Comparison of ENCODE assay signal across 21 cellular contexts in the genomic region with DNA sequence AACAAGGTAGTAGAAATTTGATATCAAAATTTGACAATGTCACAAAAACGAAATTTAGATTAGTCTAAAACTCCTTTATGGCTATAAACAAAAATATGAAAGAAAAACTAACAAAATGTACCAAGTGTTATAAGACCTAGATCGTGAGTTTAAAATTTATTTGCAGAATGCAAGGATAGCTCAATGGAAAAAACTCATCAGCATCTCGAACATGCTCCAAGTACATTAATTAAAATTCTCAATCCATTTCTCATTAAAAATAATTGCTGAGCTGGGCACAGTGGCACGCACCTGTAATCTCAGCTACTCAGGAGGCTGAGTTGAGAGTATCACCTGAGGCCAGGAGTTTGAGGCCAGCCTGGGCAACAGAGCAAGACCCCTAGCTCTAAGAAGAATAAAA.
DNase-seq lines count a peak whose midpoint lies in the region; ATAC-seq, FAIRE-seq and TF ChIP-seq lines count a peak whose summit lies in the region.
"Had no signal": no experiment of that assay in that cellular context is flagged by ENCODE, and none has a peak within 500 bp of the region (broad histone marks: within the 10 kb centered on the region; RNA-seq: fewer than 3 reads in every experiment).

No MANE protein-coding gene starts in this region.

- H3K4me3 ChIP-seq in heart left ventricle: no peak overlapping the region
- H3K4me3 ChIP-seq: A549, BLaER1, HAP-1 had no signal

- peaks cover 0 to 47% (median 20%) of the 10 kb centered on the region in 12 donors for H3K4me1 ChIP-seq in heart left ventricle

- DNase-seq in activated CD4-positive, alpha-beta T cell treated with anti-CD3 and anti-CD28 coated beads, Interleukin-2, amount 10 ng/mL, durations not matched to agents 24 days and 14 days: peak; percentile 21
- no peak for DNase-seq in activated CD4-positive, alpha-beta T cell treated with anti-CD3 and anti-CD28 coated beads for 1 hour
- DNase-seq in T-helper 17 cell: no peak
- no peak for DNase-seq in left colon
- DNase-seq in germinal center (ENCODE audit: low spot score): no peak
- DNase-seq in heart left ventricle: no peak
- DNase-seq: AML-193; CD4-positive, alpha-beta memory T cell; DMS153; DMS79; GDM1; IMR-90; KBM-7 had no signal

- H3K36me3 Mint-ChIP-seq in activated CD4-positive, alpha-beta T cell treated with anti-CD3 and anti-CD28 coated beads, Interleukin-2, amount 10 ng/mL, durations not matched to agents 24 days and 14 days (ENCODE audit: low read depth): peaks cover 30% of the 10 kb centered on the region
- no peaks in the 10 kb centered on the region for H3K36me3 Mint-ChIP-seq in T-helper 17 cell (ENCODE audit: low read depth)

- WGBS in heart left ventricle, 4 donors: 77 to 92% (median 81%) methylated on average over 4 of the region's 4 CpGs

- no peak for TF ChIP-seq CTCF in heart left ventricle (IDR thresholded peaks at IDR 0.05)

- H3K36me3 ChIP-seq in heart left ventricle: no peaks in the 10 kb centered on the region
- H3K36me3 ChIP-seq: BLaER1, HAP-1 had no signal

- H3K27ac ChIP-seq in heart left ventricle: no peak overlapping the region
- H3K27ac ChIP-seq: 22Rv1, A549, HL-60 had no signal

- no peak overlapping the region for H3K27ac Mint-ChIP-seq in activated CD4-positive, alpha-beta T cell treated with anti-CD3 and anti-CD28 coated beads, Interleukin-2, amount 10 ng/mL, durations not matched to agents 24 days and 14 days
- H3K27ac Mint-ChIP-seq in T-helper 17 cell: peak overlapping the region; percentile 85

- intact Hi-C loops in activated CD4-positive, alpha-beta T cell treated with anti-CD3 and anti-CD28 coated beads, Interleukin-2, amount 10 ng/mL, durations not matched to agents 24 days and 14 days (cut with micrococcal nuclease): no loop called here
- intact Hi-C loops in left colon (cut with DNase I, micrococcal nuclease): no loop called here
- intact Hi-C loops in heart left ventricle (cut with DNase I): no loop called here

- no peaks in the 10 kb centered on the region for H3K27me3 Mint-ChIP-seq in activated CD4-positive, alpha-beta T cell treated with anti-CD3 and anti-CD28 coated beads, Interleukin-2, amount 10 ng/mL, durations not matched to agents 24 days and 14 days
- no peaks in the 10 kb centered on the region for H3K27me3 Mint-ChIP-seq in T-helper 17 cell
- H3K27me3 Mint-ChIP-seq: CD4-positive, alpha-beta memory T cell had no signal

- TF ChIP-seq POLR2A in heart left ventricle (IDR thresholded peaks at IDR 0.05): no peak

- FAIRE-seq in islet of Langerhans (lab: Jason Lieb, UNC): peak; percentile 21
- FAIRE-seq: A549, HTR-8/SVneo had no signal

- H3K9me3 ChIP-seq in T-helper 17 cell (ENCODE audit: control insufficient read depth, low read length, poor library complexity, severe bottlenecking): no peaks in the 10 kb centered on the region
- peaks cover 0 to 9% (median 4%) of the 10 kb centered on the region in 12 donors for H3K9me3 ChIP-seq in heart left ventricle
- H3K9me3 ChIP-seq: HAP-1 had no signal

- H3K9me3 Mint-ChIP-seq in activated CD4-positive, alpha-beta T cell treated with anti-CD3 and anti-CD28 coated beads, Interleukin-2, amount 10 ng/mL, durations not matched to agents 24 days and 14 days: peaks cover 2% of the 10 kb centered on the region
- H3K9me3 Mint-ChIP-seq: CD14-positive monocyte had no signal

- ATAC-seq in T-helper 17 cell (no peak), left colon (no peak), heart left ventricle (no peak)
- ATAC-seq: A549 had no signal

- no peaks in the 10 kb centered on the region for H3K27me3 ChIP-seq in heart left ventricle
- H3K27me3 ChIP-seq: BLaER1 had no signal

- no peak overlapping the region for H3K4me3 Mint-ChIP-seq in activated CD4-positive, alpha-beta T cell treated with anti-CD3 and anti-CD28 coated beads, Interleukin-2, amount 10 ng/mL, durations not matched to agents 24 days and 14 days
- H3K4me3 Mint-ChIP-seq in T-helper 17 cell: no peak overlapping the region
- H3K4me3 Mint-ChIP-seq: CD14-positive monocyte had no signal

- H3K4me1 Mint-ChIP-seq in activated CD4-positive, alpha-beta T cell treated with anti-CD3 and anti-CD28 coated beads, Interleukin-2, amount 10 ng/mL, durations not matched to agents 24 days and 14 days: peaks cover 46% of the 10 kb centered on the region
- peaks cover 47% of the 10 kb centered on the region for H3K4me1 Mint-ChIP-seq in T-helper 17 cell
